ENCODE assay signal across 1 cellular context in the genomic region with DNA sequence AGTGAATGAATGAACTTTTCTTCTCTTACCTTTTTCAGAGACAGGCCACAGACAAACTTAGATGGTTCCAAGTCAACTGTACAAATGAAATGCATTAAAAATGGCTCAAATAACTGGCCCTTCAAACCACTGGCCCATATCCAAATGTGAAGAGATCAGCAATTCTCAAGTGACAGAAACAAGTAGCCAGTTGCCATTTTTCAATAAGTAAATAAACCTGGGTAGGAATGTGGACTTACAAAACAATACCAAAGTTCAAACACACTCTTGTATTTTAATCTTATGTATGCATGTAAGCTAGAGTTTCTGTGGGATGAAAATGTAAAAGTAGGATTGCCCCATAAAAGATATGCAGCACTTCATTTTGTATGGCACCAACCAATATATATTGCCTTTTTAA.
TF ChIP-seq lines count a peak whose summit lies in the region.

No MANE protein-coding gene starts in this region.

TF ChIP-seq in HepG2, 621 proteins besides CTCF, POLR2A, EP300 and RAD21 (continued from another document):
- TF ChIP-seq ELF3 (CRISPR knock-in tag; IDR thresholded peaks at IDR 0.05) (no peak), CEBPB (IDR thresholded peaks at IDR 0.05; ENCODE audit: borderline replicate concordance, low read depth, low read length) (0 out of 2 replicates have a peak, but pooled peaks have one; percentile 6), ZNF24 (IDR thresholded peaks at IDR 0.05) (no peak), PAX8 (CRISPR knock-in tag; IDR thresholded peaks at IDR 0.05; ENCODE audit: borderline replicate concordance) (no peak), CBX1 (IDR thresholded peaks at IDR 0.05; ENCODE audit: low read depth) (no peak)
- TF ChIP-seq, protein P1, sequence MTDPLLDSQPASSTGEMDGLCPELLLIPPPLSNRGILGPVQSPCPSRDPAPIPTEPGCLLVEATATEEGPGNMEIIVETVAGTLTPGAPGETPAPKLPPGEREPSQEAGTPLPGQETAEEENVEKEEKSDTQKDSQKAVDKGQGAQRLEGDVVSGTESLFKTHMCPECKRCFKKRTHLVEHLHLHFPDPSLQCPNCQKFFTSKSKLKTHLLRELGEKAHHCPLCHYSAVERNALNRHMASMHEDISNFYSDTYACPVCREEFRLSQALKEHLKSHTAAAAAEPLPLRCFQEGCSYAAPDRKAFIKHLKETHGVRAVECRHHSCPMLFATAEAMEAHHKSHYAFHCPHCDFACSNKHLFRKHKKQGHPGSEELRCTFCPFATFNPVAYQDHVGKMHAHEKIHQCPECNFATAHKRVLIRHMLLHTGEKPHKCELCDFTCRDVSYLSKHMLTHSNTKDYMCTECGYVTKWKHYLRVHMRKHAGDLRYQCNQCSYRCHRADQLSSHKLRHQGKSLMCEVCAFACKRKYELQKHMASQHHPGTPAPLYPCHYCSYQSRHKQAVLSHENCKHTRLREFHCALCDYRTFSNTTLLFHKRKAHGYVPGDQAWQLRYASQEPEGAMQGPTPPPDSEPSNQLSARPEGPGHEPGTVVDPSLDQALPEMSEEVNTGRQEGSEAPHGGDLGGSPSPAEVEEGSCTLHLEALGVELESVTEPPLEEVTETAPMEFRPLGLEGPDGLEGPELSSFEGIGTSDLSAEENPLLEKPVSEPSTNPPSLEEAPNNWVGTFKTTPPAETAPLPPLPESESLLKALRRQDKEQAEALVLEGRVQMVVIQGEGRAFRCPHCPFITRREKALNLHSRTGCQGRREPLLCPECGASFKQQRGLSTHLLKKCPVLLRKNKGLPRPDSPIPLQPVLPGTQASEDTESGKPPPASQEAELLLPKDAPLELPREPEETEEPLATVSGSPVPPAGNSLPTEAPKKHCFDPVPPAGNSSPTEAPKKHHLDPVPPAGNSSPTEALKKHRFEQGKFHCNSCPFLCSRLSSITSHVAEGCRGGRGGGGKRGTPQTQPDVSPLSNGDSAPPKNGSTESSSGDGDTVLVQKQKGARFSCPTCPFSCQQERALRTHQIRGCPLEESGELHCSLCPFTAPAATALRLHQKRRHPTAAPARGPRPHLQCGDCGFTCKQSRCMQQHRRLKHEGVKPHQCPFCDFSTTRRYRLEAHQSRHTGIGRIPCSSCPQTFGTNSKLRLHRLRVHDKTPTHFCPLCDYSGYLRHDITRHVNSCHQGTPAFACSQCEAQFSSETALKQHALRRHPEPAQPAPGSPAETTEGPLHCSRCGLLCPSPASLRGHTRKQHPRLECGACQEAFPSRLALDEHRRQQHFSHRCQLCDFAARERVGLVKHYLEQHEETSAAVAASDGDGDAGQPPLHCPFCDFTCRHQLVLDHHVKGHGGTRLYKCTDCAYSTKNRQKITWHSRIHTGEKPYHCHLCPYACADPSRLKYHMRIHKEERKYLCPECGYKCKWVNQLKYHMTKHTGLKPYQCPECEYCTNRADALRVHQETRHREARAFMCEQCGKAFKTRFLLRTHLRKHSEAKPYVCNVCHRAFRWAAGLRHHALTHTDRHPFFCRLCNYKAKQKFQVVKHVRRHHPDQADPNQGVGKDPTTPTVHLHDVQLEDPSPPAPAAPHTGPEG (CRISPR knock-in tag; IDR thresholded peaks at IDR 0.05), result no peak
- TF ChIP-seq, protein P2, sequence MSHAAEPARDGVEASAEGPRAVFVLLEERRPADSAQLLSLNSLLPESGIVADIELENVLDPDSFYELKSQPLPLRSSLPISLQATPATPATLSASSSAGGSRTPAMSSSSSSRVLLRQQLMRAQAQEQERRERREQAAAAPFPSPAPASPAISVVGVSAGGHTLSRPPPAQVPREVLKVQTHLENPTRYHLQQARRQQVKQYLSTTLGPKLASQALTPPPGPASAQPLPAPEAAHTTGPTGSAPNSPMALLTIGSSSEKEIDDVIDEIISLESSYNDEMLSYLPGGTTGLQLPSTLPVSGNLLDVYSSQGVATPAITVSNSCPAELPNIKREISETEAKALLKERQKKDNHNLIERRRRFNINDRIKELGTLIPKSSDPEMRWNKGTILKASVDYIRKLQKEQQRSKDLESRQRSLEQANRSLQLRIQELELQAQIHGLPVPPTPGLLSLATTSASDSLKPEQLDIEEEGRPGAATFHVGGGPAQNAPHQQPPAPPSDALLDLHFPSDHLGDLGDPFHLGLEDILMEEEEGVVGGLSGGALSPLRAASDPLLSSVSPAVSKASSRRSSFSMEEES (CRISPR knock-in tag; IDR thresholded peaks at IDR 0.05), result no peak
- TF ChIP-seq, protein P3, sequence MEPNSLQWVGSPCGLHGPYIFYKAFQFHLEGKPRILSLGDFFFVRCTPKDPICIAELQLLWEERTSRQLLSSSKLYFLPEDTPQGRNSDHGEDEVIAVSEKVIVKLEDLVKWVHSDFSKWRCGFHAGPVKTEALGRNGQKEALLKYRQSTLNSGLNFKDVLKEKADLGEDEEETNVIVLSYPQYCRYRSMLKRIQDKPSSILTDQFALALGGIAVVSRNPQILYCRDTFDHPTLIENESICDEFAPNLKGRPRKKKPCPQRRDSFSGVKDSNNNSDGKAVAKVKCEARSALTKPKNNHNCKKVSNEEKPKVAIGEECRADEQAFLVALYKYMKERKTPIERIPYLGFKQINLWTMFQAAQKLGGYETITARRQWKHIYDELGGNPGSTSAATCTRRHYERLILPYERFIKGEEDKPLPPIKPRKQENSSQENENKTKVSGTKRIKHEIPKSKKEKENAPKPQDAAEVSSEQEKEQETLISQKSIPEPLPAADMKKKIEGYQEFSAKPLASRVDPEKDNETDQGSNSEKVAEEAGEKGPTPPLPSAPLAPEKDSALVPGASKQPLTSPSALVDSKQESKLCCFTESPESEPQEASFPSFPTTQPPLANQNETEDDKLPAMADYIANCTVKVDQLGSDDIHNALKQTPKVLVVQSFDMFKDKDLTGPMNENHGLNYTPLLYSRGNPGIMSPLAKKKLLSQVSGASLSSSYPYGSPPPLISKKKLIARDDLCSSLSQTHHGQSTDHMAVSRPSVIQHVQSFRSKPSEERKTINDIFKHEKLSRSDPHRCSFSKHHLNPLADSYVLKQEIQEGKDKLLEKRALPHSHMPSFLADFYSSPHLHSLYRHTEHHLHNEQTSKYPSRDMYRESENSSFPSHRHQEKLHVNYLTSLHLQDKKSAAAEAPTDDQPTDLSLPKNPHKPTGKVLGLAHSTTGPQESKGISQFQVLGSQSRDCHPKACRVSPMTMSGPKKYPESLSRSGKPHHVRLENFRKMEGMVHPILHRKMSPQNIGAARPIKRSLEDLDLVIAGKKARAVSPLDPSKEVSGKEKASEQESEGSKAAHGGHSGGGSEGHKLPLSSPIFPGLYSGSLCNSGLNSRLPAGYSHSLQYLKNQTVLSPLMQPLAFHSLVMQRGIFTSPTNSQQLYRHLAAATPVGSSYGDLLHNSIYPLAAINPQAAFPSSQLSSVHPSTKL (CRISPR knock-in tag; IDR thresholded peaks at IDR 0.05), result peak; percentile 50
- TF ChIP-seq, protein P4, sequence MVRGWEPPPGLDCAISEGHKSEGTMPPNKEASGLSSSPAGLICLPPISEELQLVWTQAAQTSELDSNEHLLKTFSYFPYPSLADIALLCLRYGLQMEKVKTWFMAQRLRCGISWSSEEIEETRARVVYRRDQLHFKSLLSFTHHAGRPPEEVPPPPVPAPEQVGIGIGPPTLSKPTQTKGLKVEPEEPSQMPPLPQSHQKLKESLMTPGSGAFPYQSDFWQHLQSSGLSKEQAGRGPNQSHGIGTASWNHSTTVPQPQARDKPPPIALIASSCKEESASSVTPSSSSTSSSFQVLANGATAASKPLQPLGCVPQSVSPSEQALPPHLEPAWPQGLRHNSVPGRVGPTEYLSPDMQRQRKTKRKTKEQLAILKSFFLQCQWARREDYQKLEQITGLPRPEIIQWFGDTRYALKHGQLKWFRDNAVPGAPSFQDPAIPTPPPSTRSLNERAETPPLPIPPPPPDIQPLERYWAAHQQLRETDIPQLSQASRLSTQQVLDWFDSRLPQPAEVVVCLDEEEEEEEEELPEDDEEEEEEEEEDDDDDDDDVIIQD (CRISPR knock-in tag; IDR thresholded peaks at IDR 0.05; ENCODE audit: low read depth), result peak; percentile 38; the same call in 1 of the 2 replicates
